In genomic region chr14:73758392-73759182, GRCh38 we compare ENCODE assay signal across 8 cellular contexts. TPM values are rescaled to one million over a fixed set of nuclear protein-coding genes. Genes with fewer than 3 reads are reported as not detected.
A peak's percentile ranks its signal among the peaks of the same experiment; 100 is the strongest.
DNase-seq lines count a peak whose midpoint lies in the region; ATAC-seq and TF ChIP-seq lines count a peak whose summit lies in the region.

No MANE protein-coding gene starts in this region.

- H3K36me3 ChIP-seq in right atrium auricular region: no peaks in the 10 kb centered on the region

- H3K4me3 ChIP-seq in NB4 (ENCODE audit: low read depth, low read length) (peak overlapping the region; percentile 80), right atrium auricular region (peak overlapping the region; percentile 75 to 85)

- no peaks in the 10 kb centered on the region for H3K27me3 ChIP-seq in right atrium auricular region

- DNase-seq in GM10248 (ENCODE audit: extremely low spot score): peak; percentile 64
- peak; percentile 93 for DNase-seq in NB4 (ENCODE audit: low read depth)
- peak; percentile 85 for DNase-seq in SW480 (ENCODE audit: low spot score)
- DNase-seq in activated naive CD8-positive, alpha-beta T cell treated with anti-CD3 and anti-CD28 coated beads, Interleukin-2, amount 50 U/mL, for 24 hours: peak; percentile 80
- DNase-seq in right atrium auricular region (ENCODE audit: low spot score): peak; percentile 75
- peak; percentile 53 for DNase-seq in renal cortical epithelial cell (ENCODE audit: low read depth)

- peak overlapping the region; percentile 91 for H3K4me3 Mint-ChIP-seq in activated naive CD8-positive, alpha-beta T cell treated with anti-CD3 and anti-CD28 coated beads, Interleukin-2, amount 50 U/mL, for 24 hours

- POLR2A ChIA-PET in GM10248 (lab: Yijun Ruan, JAX): interaction anchor here (0.5 to 3.7 kb wide), 10 partner anchors 9 to 237 kb away, joined by 3 to 44 read pairs (median 4); partner anchors contain the start of gene PTGR2

- ATAC-seq in activated naive CD8-positive, alpha-beta T cell treated with anti-CD3 and anti-CD28 coated beads, Interleukin-2, amount 50 U/mL, for 24 hours: peak; percentile 6
- ATAC-seq in HG02610 (IDR thresholded peaks at IDR 0.05; ENCODE audit: unreplicated experiment): no peak
- no peak for ATAC-seq in GM18909 (IDR thresholded peaks at IDR 0.05; ENCODE audit: poor library complexity, unreplicated experiment)

- peaks cover 27% of the 10 kb centered on the region for H3K36me3 Mint-ChIP-seq in activated naive CD8-positive, alpha-beta T cell treated with anti-CD3 and anti-CD28 coated beads, Interleukin-2, amount 50 U/mL, for 24 hours (ENCODE audit: low read depth)

- no peaks in the 10 kb centered on the region for H3K9me3 ChIP-seq in right atrium auricular region

- H3K4me1 ChIP-seq in right atrium auricular region: peaks cover 0 to 89% of the 10 kb centered on the region in 2 donors

- TF ChIP-seq CTCF in GM10248 (IDR thresholded peaks at IDR 0.05; ENCODE audit: control extremely low read depth, extremely low read depth, low read depth, missing control alignments): peak; percentile 62
- TF ChIP-seq CTCF in NB4 (IDR thresholded peaks at IDR 0.05; ENCODE audit: low read depth, low read length): peak; percentile 55
- peak; percentile 34 to 65 for TF ChIP-seq CTCF in right atrium auricular region (IDR thresholded peaks at IDR 0.05)

- H3K4me1 Mint-ChIP-seq in activated naive CD8-positive, alpha-beta T cell treated with anti-CD3 and anti-CD28 coated beads, Interleukin-2, amount 50 U/mL, for 24 hours: peaks cover 83% of the 10 kb centered on the region

- CTCF ChIA-PET in GM10248 (lab: Yijun Ruan, JAX): interaction anchor here (0.6 to 9.4 kb wide), 15 partner anchors 9 to 123 kb away, joined by 3 to 102 read pairs (median 5); no protein-coding TSS in a partner anchor

- H3K27me3 Mint-ChIP-seq in activated naive CD8-positive, alpha-beta T cell treated with anti-CD3 and anti-CD28 coated beads, Interleukin-2, amount 50 U/mL, for 24 hours: no peaks in the 10 kb centered on the region

- peak overlapping the region; percentile 95 to 99 for H3K27ac ChIP-seq in right atrium auricular region

- peak overlapping the region; percentile 97 for H3K27ac Mint-ChIP-seq in activated naive CD8-positive, alpha-beta T cell treated with anti-CD3 and anti-CD28 coated beads, Interleukin-2, amount 50 U/mL, for 24 hours

- TF ChIP-seq POLR2A in NB4 (IDR thresholded peaks at IDR 0.05; ENCODE audit: extremely low read depth, insufficient read length): peak; percentile 10

- no peaks in the 10 kb centered on the region for H3K9me3 Mint-ChIP-seq in activated naive CD8-positive, alpha-beta T cell treated with anti-CD3 and anti-CD28 coated beads, Interleukin-2, amount 50 U/mL, for 24 hours

RNA-seq across cellular contexts. Expression of gene PNMA1, which starts 44.4 kb away (rescaled TPM):
- total RNA-seq in right atrium auricular region (10 to 100 TPM; 17.1 to 18.3 TPM), renal cortical epithelial cell (15.3 and 86.2 TPM in 2 replicates)
